In genomic region chr1:210022044-210022443, GRCh38 we compare ENCODE assay signal across 1 cellular context.
TF ChIP-seq lines count a peak whose summit lies in the region.

No MANE protein-coding gene starts in this region.

TF ChIP-seq in SK-N-SH treated with all-trans-retinoic acid at 6 μM for 48 hours, 23 proteins besides CTCF, POLR2A, EP300 and RAD21 (continued from another document):
- TF ChIP-seq, protein P1, sequence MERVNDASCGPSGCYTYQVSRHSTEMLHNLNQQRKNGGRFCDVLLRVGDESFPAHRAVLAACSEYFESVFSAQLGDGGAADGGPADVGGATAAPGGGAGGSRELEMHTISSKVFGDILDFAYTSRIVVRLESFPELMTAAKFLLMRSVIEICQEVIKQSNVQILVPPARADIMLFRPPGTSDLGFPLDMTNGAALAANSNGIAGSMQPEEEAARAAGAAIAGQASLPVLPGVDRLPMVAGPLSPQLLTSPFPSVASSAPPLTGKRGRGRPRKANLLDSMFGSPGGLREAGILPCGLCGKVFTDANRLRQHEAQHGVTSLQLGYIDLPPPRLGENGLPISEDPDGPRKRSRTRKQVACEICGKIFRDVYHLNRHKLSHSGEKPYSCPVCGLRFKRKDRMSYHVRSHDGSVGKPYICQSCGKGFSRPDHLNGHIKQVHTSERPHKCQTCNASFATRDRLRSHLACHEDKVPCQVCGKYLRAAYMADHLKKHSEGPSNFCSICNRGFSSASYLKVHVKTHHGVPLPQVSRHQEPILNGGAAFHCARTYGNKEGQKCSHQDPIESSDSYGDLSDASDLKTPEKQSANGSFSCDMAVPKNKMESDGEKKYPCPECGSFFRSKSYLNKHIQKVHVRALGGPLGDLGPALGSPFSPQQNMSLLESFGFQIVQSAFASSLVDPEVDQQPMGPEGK (CRISPR knock-in tag; IDR thresholded peaks at IDR 0.05; ENCODE audit: borderline replicate concordance) = no peak
- TF ChIP-seq ZFP30 (CRISPR knock-in tag; IDR thresholded peaks at IDR 0.05) = no peak
- no peak for TF ChIP-seq ZC3H10 (CRISPR knock-in tag; IDR thresholded peaks at IDR 0.05)
- TF ChIP-seq PPARA (CRISPR knock-in tag; IDR thresholded peaks at IDR 0.05; ENCODE audit: borderline replicate concordance) = no peak
- no peak for TF ChIP-seq CSDC2 (CRISPR knock-in tag; IDR thresholded peaks at IDR 0.05)
- TF ChIP-seq TOX (CRISPR knock-in tag; IDR thresholded peaks at IDR 0.05; ENCODE audit: borderline replicate concordance) = no peak
- TF ChIP-seq RARB (CRISPR knock-in tag; IDR thresholded peaks at IDR 0.05) = no peak
TF ChIP-seq in SK-N-SH treated with all-trans-retinoic acid at 6 μM for 48 hours: peak in this region for 0.
